10 cellular contexts compared by ENCODE assay signal in genomic region chr20:31996996-31997395, GRCh38. TPM values are rescaled to one million over a fixed set of nuclear protein-coding genes. Genes with fewer than 3 reads are reported as not detected.
"Had no signal": no experiment of that assay in that cellular context is flagged by ENCODE, and none has a peak within 500 bp of the region (broad histone marks: within the 10 kb centered on the region; RNA-seq: fewer than 3 reads in every experiment).

No MANE protein-coding gene starts in this region.

- H3K36me3 Mint-ChIP-seq: IgD-negative memory B cell had no signal

- H3K4me2 ChIP-seq: KMS-11 had no signal

- ATAC-seq: HepG2, K562 had no signal

- H3K27ac ChIP-seq: HL-60, KMS-11 had no signal

- H3K9ac ChIP-seq: KMS-11 had no signal

- H3K4me3 ChIP-seq: K562 had no signal

- DNase-seq: IMR-90, KBM-7, KG1 had no signal

RNA-seq across cellular contexts. Expression of gene CCM2L, which starts 13.2 kb away (rescaled TPM):
- total RNA-seq: HT1080, IMR-90, K562 had no signal
- polyA plus RNA-seq: HepG2, IgD-negative memory B cell, IMR-90 had no signal

RNA-seq across cellular contexts. Expression of gene XKR7, which starts 29.0 kb away (rescaled TPM):
- total RNA-seq: HepG2, HT-29, HT1080, IMR-90 had no signal
- polyA plus RNA-seq: HepG2, IgD-negative memory B cell, IMR-90, K562 had no signal

RNA-seq across cellular contexts. Expression of gene HCK, which starts 55.0 kb away (rescaled TPM):
- total RNA-seq: HepG2, HT-29, HT1080, IMR-90 had no signal
- polyA plus RNA-seq: IMR-90 had no signal
